Comparison of ENCODE assay signal across 24 cellular contexts in the genomic region with DNA sequence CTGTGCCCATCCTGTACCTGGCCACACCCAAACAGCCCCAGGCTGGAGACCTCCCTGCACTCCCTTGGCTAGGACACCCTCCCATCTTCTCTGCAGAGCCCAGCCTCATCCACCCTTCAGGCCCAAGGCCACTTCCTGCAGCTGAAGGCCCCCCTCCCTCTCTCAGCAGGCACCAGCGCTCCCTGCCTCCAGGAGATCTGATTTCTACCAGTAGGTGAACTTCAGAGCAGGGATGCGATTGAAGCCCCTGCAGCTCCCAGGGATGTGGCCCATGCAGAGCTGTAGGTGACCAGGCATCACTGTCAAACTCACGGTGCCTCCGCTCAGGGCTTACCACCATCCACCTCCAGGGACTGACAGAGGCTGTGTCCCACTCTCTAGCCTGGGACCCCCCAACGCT.
DNase-seq lines count a peak whose midpoint lies in the region; ATAC-seq and TF ChIP-seq lines count a peak whose summit lies in the region.
"Had no signal": no experiment of that assay in that cellular context is flagged by ENCODE, and none has a peak within 500 bp of the region (broad histone marks: within the 10 kb centered on the region; RNA-seq: fewer than 3 reads in every experiment).

No MANE protein-coding gene starts in this region.

- no peaks in the 10 kb centered on the region for H3K9me3 ChIP-seq in CD8-positive, alpha-beta T cell (ENCODE audit: low read length)
- H3K9me3 ChIP-seq in DOHH2 (ENCODE audit: control insufficient read depth, insufficient read depth, low read length) (no peaks in the 10 kb centered on the region), BE2C (no peaks in the 10 kb centered on the region)
- H3K9me3 ChIP-seq in naive thymus-derived CD4-positive, alpha-beta T cell (ENCODE audit: control insufficient read depth in 2 of 3, low read length in 3 of 3) = no peaks in the 10 kb centered on the region
- no peaks in the 10 kb centered on the region for H3K9me3 ChIP-seq in CD4-positive, alpha-beta memory T cell (ENCODE audit: control insufficient read depth in 1 of 2, low read length in 2 of 2)

- peak overlapping the region; percentile 72 for H3K27ac Mint-ChIP-seq in CD8-positive, alpha-beta T cell
- peak overlapping the region in 4 of 9 donors; percentile 30 to 72 (median 43) for H3K27ac Mint-ChIP-seq in naive thymus-derived CD4-positive, alpha-beta T cell
- peak overlapping the region in 3 of 7 donors; percentile 24 to 81 (median 31) for H3K27ac Mint-ChIP-seq in CD4-positive, alpha-beta memory T cell

- CTCF ChIA-PET in CD8-positive, alpha-beta T cell (lab: Charles Lee) = interaction anchor here (0.7 kb wide), 1 partner anchor 23 kb away, joined by 4 read pairs; no protein-coding TSS in a partner anchor
- CTCF ChIA-PET in naive thymus-derived CD4-positive, alpha-beta T cell (lab: Charles Lee) = interaction anchor here (1.1 to 1.7 kb wide), 2 partner anchors 13 to 129 kb away, joined by 3 to 7 read pairs; no protein-coding TSS in a partner anchor
- CTCF ChIA-PET in CD4-positive, alpha-beta memory T cell (lab: Charles Lee; ENCODE audit: partially characterized antibody) = interaction anchor here (1.0 kb wide), 1 partner anchor 23 kb away, joined by 3 read pairs; no protein-coding TSS in a partner anchor

- peaks cover 3% of the 10 kb centered on the region; the same call in 1 of the 2 replicates for H4K20me1 ChIP-seq in DOHH2 (ENCODE audit: control insufficient read depth, insufficient read depth, low read depth, low read length)

- peaks cover 94% of the 10 kb centered on the region for H3K36me3 Mint-ChIP-seq in CD8-positive, alpha-beta T cell
- H3K36me3 Mint-ChIP-seq in naive thymus-derived CD4-positive, alpha-beta T cell = peaks cover 3 to 55% (median 17%) of the 10 kb centered on the region in 5 donors
- H3K36me3 Mint-ChIP-seq in CD4-positive, alpha-beta memory T cell = peaks cover 43 to 85% of the 10 kb centered on the region in 2 donors

- no peaks in the 10 kb centered on the region for H3K4me1 ChIP-seq in CD8-positive, alpha-beta T cell (ENCODE audit: insufficient read depth, low read length)
- H3K4me1 ChIP-seq in DOHH2 (ENCODE audit: control insufficient read depth, low read length) (peaks cover 54% of the 10 kb centered on the region), BE2C (no peaks in the 10 kb centered on the region)
- no peaks in the 10 kb centered on the region for H3K4me1 ChIP-seq in naive thymus-derived CD4-positive, alpha-beta T cell (ENCODE audit: control insufficient read depth in 2 of 2, insufficient read depth in 2 of 2, low read length in 2 of 2)
- H3K4me1 ChIP-seq in CD4-positive, alpha-beta memory T cell (ENCODE audit: insufficient read depth, low read length) = no peaks in the 10 kb centered on the region

- TF ChIP-seq CTCF in CD8-positive, alpha-beta T cell (IDR thresholded peaks at IDR 0.05) = no peak
- TF ChIP-seq CTCF in DOHH2 (IDR thresholded peaks at IDR 0.05; ENCODE audit: low read depth, low read length, poor library complexity, severe bottlenecking) = no peak
- TF ChIP-seq CTCF in BE2C (IDR thresholded peaks at IDR 0.05; ENCODE audit: low read depth, low read length) = no peak

- H3K4me2 ChIP-seq in DOHH2 (ENCODE audit: low read length) = 0 out of 2 replicates have a peak overlapping the region, but pooled peaks have one; percentile 78

- intact Hi-C loops in CD8-positive, alpha-beta T cell (cut with DNase I, micrococcal nuclease) = no loop called here
- intact Hi-C loops in naive thymus-derived CD4-positive, alpha-beta T cell (cut with micrococcal nuclease) = no loop called here
- intact Hi-C loops in CD4-positive, alpha-beta memory T cell (cut with micrococcal nuclease) = no loop called here

- no peaks in the 10 kb centered on the region for H3K9me2 ChIP-seq in DOHH2 (replicated peaks; ENCODE audit: control insufficient read depth, low read length)

- no peak for DNase-seq in CD8-positive, alpha-beta T cell
- DNase-seq in NCI-H2081 treated with DMSO at 0.1 percent for 48 hours (lab: John Stamatoyannopoulos, UW) (peak; percentile 42), NCI-H524 treated with DMSO at 0.1 percent for 48 hours (lab: John Stamatoyannopoulos, UW) (no peak), BE2C (no peak)
- DNase-seq in naive thymus-derived CD4-positive, alpha-beta T cell = no peak
- DNase-seq in CD4-positive, alpha-beta memory T cell = no peak
- DNase-seq: ACHN, COR-L47, DMS 273 treated with DMSO at 0.1 percent for 48 hours, GF-D8, HCEC 1CT, KBM-7, NCI-H1105 treated with DMSO at 0.1 percent for 48 hours, NCI-H1930, NCI-H2171 treated with DMSO at 0.1 percent for 48 hours, NCI-H446 treated with DMSO at 0.1 percent for 48 hours, NCI-H82, PC-3, RPMI8226, SIG-M5 had no signal

- POLR2A ChIA-PET in CD8-positive, alpha-beta T cell (lab: Charles Lee) = interaction anchor here (1.3 kb wide), 1 partner anchor 130 kb away, joined by 3 read pairs; no protein-coding TSS in a partner anchor
- POLR2A ChIA-PET in naive thymus-derived CD4-positive, alpha-beta T cell (lab: Charles Lee) = no interaction called here
- POLR2A ChIA-PET in CD4-positive, alpha-beta memory T cell (lab: Charles Lee; ENCODE audit: partially characterized antibody) = no interaction called here

- H3K27ac ChIP-seq in CD8-positive, alpha-beta T cell (ENCODE audit: low read depth, low read length) = no peak overlapping the region
- no peak overlapping the region for H3K27ac ChIP-seq in DOHH2 (ENCODE audit: low read depth, low read length)
- H3K27ac ChIP-seq in naive thymus-derived CD4-positive, alpha-beta T cell (ENCODE audit: low read depth, low read length) = peak overlapping the region; percentile 27
- no peak overlapping the region for H3K27ac ChIP-seq in CD4-positive, alpha-beta memory T cell (ENCODE audit: low read depth, low read length)

- H3K4me1 Mint-ChIP-seq in CD8-positive, alpha-beta T cell (ENCODE audit: low read depth) = no peaks in the 10 kb centered on the region
- H3K4me1 Mint-ChIP-seq in naive thymus-derived CD4-positive, alpha-beta T cell = no peaks in the 10 kb centered on the region
- no peaks in the 10 kb centered on the region for H3K4me1 Mint-ChIP-seq in CD4-positive, alpha-beta memory T cell
- H3K4me1 Mint-ChIP-seq: CD14-positive monocyte had no signal

- H3K27me3 ChIP-seq in CD8-positive, alpha-beta T cell (ENCODE audit: insufficient read depth, low read length) = no peaks in the 10 kb centered on the region
- H3K27me3 ChIP-seq in DOHH2 (ENCODE audit: control insufficient read depth, low read length) = no peaks in the 10 kb centered on the region
- no peaks in the 10 kb centered on the region for H3K27me3 ChIP-seq in naive thymus-derived CD4-positive, alpha-beta T cell (ENCODE audit: control insufficient read depth in 2 of 2, insufficient read depth in 2 of 2, low read length in 2 of 2)
- no peaks in the 10 kb centered on the region for H3K27me3 ChIP-seq in CD4-positive, alpha-beta memory T cell (ENCODE audit: insufficient read depth, low read length)
- no peaks in the 10 kb centered on the region for H3K27me3 ChIP-seq in BE2C

- H3F3A ChIP-seq in DOHH2 (ENCODE audit: control insufficient read depth, insufficient read depth) = peaks cover 6% of the 10 kb centered on the region

- H3K79me2 ChIP-seq in DOHH2 (ENCODE audit: control insufficient read depth, low read length) = peaks cover 18% of the 10 kb centered on the region

- H3K4me3 Mint-ChIP-seq in CD8-positive, alpha-beta T cell = no peak overlapping the region
- no peak overlapping the region for H3K4me3 Mint-ChIP-seq in naive thymus-derived CD4-positive, alpha-beta T cell
- no peak overlapping the region for H3K4me3 Mint-ChIP-seq in CD4-positive, alpha-beta memory T cell
- H3K4me3 Mint-ChIP-seq: CD14-positive monocyte; T-helper 1 cell treated with Interleukin-12 subunit alpha and Interleukin-12 subunit beta and Interleukin-4 antibody, amounts not matched to agents 30 μg/mL and 1 μg/mL, for 36 hours had no signal

- H3K27me3 Mint-ChIP-seq in CD8-positive, alpha-beta T cell (ENCODE audit: low read depth) = no peaks in the 10 kb centered on the region
- no peaks in the 10 kb centered on the region for H3K27me3 Mint-ChIP-seq in naive thymus-derived CD4-positive, alpha-beta T cell
- H3K27me3 Mint-ChIP-seq in CD4-positive, alpha-beta memory T cell = no peaks in the 10 kb centered on the region

- no peak for ATAC-seq in CD8-positive, alpha-beta T cell
- peak; percentile 12 for ATAC-seq in naive thymus-derived CD4-positive, alpha-beta T cell
- ATAC-seq in HG02588 (IDR thresholded peaks at IDR 0.05; ENCODE audit: unreplicated experiment) = no peak
- ATAC-seq: PC-3 had no signal

- peaks cover 89% of the 10 kb centered on the region for H3K36me3 ChIP-seq in CD8-positive, alpha-beta T cell (ENCODE audit: insufficient read depth, low read length)
- peaks cover 97% of the 10 kb centered on the region for H3K36me3 ChIP-seq in DOHH2 (ENCODE audit: control insufficient read depth, low read length)
- H3K36me3 ChIP-seq in naive thymus-derived CD4-positive, alpha-beta T cell (ENCODE audit: control insufficient read depth in 2 of 3, insufficient read depth in 3 of 3, low read length in 3 of 3) = peaks cover 32 to 98% (median 61%) of the 10 kb centered on the region in 3 experiments
- H3K36me3 ChIP-seq in CD4-positive, alpha-beta memory T cell (ENCODE audit: insufficient read depth, low read length) = peaks cover 95% of the 10 kb centered on the region
- peaks cover 9% of the 10 kb centered on the region; the same call in 1 of the 2 replicates for H3K36me3 ChIP-seq in BE2C

- no peak overlapping the region for H3K4me3 ChIP-seq in CD8-positive, alpha-beta T cell (ENCODE audit: low read depth, low read length)
- H3K4me3 ChIP-seq in DOHH2 (ENCODE audit: low read length) (no peak overlapping the region), BE2C (ENCODE audit: low read depth, low read length) (no peak overlapping the region)
- no peak overlapping the region for H3K4me3 ChIP-seq in naive thymus-derived CD4-positive, alpha-beta T cell (ENCODE audit: low read length)
- H3K4me3 ChIP-seq in CD4-positive, alpha-beta memory T cell (ENCODE audit: low read length in 2 of 2) = no peak overlapping the region

- no peaks in the 10 kb centered on the region for H3K9me3 Mint-ChIP-seq in CD8-positive, alpha-beta T cell
- H3K9me3 Mint-ChIP-seq in naive thymus-derived CD4-positive, alpha-beta T cell = no peaks in the 10 kb centered on the region
- H3K9me3 Mint-ChIP-seq in CD4-positive, alpha-beta memory T cell = peaks cover 0 to 2% (median 0%) of the 10 kb centered on the region in 8 donors
- H3K9me3 Mint-ChIP-seq: CD14-positive monocyte; T-helper 1 cell treated with Interleukin-12 subunit alpha and Interleukin-12 subunit beta and Interleukin-4 antibody, amounts not matched to agents 30 μg/mL and 1 μg/mL, for 36 hours had no signal
